2 cellular contexts compared by ENCODE assay signal in genomic region chr14:61482348-61483206, GRCh38.
TF ChIP-seq lines count a peak whose summit lies in the region.

No MANE protein-coding gene starts in this region.

TF ChIP-seq in A549, 52 proteins besides CTCF, POLR2A, EP300 and RAD21 (continued from another document):
- no peak for TF ChIP-seq RFX5 (IDR thresholded peaks at IDR 0.05)

TF ChIP-seq in WTC11, 78 proteins besides CTCF, POLR2A, EP300 and RAD21 (continued from another document):
- TF ChIP-seq ZNF423 (CRISPR knock-in tag; IDR thresholded peaks at IDR 0.05) (no peak), OVOL2 (CRISPR knock-in tag; IDR thresholded peaks at IDR 0.05; ENCODE audit: borderline replicate concordance) (no peak), ZNF138 (CRISPR knock-in tag; conservative IDR thresholded peaks at IDR 0.05) (no peak), ZMAT4 (CRISPR knock-in tag; IDR thresholded peaks at IDR 0.05) (no peak), CREB1 (CRISPR knock-in tag; IDR thresholded peaks at IDR 0.05) (no peak), AFF4 (CRISPR knock-in tag; IDR thresholded peaks at IDR 0.05; ENCODE audit: borderline replicate concordance) (no peak), FOXK1 (CRISPR knock-in tag; IDR thresholded peaks at IDR 0.05) (no peak), ZNF232 (CRISPR knock-in tag; IDR thresholded peaks at IDR 0.05) (no peak), HMGA2 (CRISPR knock-in tag; IDR thresholded peaks at IDR 0.05) (no peak), MAX (CRISPR knock-in tag; IDR thresholded peaks at IDR 0.05) (no peak), TEAD4 (CRISPR knock-in tag; IDR thresholded peaks at IDR 0.05) (no peak), RORB (CRISPR knock-in tag; IDR thresholded peaks at IDR 0.05) (no peak)
